8 cellular contexts compared by ENCODE assay signal in genomic region chr12:48084066-48084465, GRCh38. TPM values are rescaled to one million over a fixed set of nuclear protein-coding genes. Genes with fewer than 3 reads are reported as not detected.
A peak's percentile ranks its signal among the peaks of the same experiment; 100 is the strongest.
DNase-seq lines count a peak whose midpoint lies in the region; ATAC-seq and TF ChIP-seq lines count a peak whose summit lies in the region.

No MANE protein-coding gene starts in this region.

- in situ Hi-C loops in GM13977 (cut with MboI; ENCODE audit: low pct_unique_long_range_greater_than_20kb, low sequenced_read_pairs, unreplicated experiment): no loop called here

- TF ChIP-seq CTCF in 22Rv1 (IDR thresholded peaks at IDR 0.05): peak; percentile 38
- TF ChIP-seq CTCF in GM13977 (IDR thresholded peaks at IDR 0.05; ENCODE audit: extremely low read depth, insufficient read depth, missing control alignments): peak; percentile 9
- TF ChIP-seq CTCF in VCaP (conservative IDR thresholded peaks at IDR 0.05): peak; percentile 69

- intact Hi-C loops in left ventricle myocardium superior (cut with micrococcal nuclease): no loop called here

- H3K27ac ChIP-seq in 22Rv1 (no peak overlapping the region), VCaP (no peak overlapping the region)

- no peak for DNase-seq in GM13977 (ENCODE audit: low spot score)
- DNase-seq in left ventricle myocardium superior: no peak
- no peak for DNase-seq in NCI-H446 treated with DMSO at 0.1 percent for 48 hours (lab: John Stamatoyannopoulos, UW)

- ATAC-seq in left ventricle myocardium superior: peak; percentile 39
- ATAC-seq in HG03565 (IDR thresholded peaks at IDR 0.05; ENCODE audit: unreplicated experiment): no peak
- no peak for ATAC-seq in GM21529 (IDR thresholded peaks at IDR 0.05; ENCODE audit: unreplicated experiment)
- no peak for ATAC-seq in HG03039 (IDR thresholded peaks at IDR 0.05; ENCODE audit: unreplicated experiment)

RNA-seq across cellular contexts. Expression of gene SENP1, which starts 21.8 kb away (rescaled TPM):
- 7.6 TPM for total RNA-seq in left ventricle myocardium superior

RNA-seq across cellular contexts. Expression of gene PFKM, which starts 35.1 kb away (rescaled TPM):
- 703 TPM for total RNA-seq in left ventricle myocardium superior

Comparison
In these comparisons a context has a peak if more than half of its experiments do, and no peak if none do; other contexts are left out.
1. CTCF ChIP-seq: peak in every context shown above with its lines; median percentile 69 in VCaP; 38 in 22Rv1; 9 in GM13977.